ENCODE assay signal across 1 cellular context in the genomic region with DNA sequence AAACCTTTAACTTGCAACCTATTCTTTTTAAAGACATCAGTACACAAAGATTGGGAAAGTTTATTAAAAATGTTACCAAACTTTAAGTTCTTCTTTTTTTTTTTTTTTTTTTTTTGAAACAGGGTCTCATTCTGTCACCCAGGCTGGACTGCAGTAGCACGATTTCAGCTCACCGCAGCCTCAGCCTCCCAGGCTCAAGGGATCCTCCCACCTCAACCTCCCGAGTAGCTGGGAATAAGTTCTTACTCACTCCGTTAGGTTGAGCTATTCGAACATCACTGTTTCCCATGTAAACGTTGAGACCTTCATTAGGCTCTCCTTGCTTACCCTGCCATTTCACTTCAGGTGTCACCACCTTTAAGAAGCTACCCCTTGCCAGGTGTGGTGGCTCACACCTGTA.
TF ChIP-seq lines count a peak whose summit lies in the region.

No MANE protein-coding gene starts in this region.

TF ChIP-seq in HepG2, 621 proteins besides CTCF, POLR2A, EP300 and RAD21:
- TF ChIP-seq, protein P1, sequence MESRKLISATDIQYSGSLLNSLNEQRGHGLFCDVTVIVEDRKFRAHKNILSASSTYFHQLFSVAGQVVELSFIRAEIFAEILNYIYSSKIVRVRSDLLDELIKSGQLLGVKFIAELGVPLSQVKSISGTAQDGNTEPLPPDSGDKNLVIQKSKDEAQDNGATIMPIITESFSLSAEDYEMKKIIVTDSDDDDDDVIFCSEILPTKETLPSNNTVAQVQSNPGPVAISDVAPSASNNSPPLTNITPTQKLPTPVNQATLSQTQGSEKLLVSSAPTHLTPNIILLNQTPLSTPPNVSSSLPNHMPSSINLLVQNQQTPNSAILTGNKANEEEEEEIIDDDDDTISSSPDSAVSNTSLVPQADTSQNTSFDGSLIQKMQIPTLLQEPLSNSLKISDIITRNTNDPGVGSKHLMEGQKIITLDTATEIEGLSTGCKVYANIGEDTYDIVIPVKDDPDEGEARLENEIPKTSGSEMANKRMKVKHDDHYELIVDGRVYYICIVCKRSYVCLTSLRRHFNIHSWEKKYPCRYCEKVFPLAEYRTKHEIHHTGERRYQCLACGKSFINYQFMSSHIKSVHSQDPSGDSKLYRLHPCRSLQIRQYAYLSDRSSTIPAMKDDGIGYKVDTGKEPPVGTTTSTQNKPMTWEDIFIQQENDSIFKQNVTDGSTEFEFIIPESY (CRISPR knock-in tag; IDR thresholded peaks at IDR 0.05), result no peak
- TF ChIP-seq ZBTB25 (CRISPR knock-in tag; IDR thresholded peaks at IDR 0.05) (no peak), BHLHE40 (IDR thresholded peaks at IDR 0.05; ENCODE audit: low read length) (no peak), MBNL3 (CRISPR knock-in tag; conservative IDR thresholded peaks at IDR 0.05) (no peak), ZNF563 (CRISPR knock-in tag; IDR thresholded peaks at IDR 0.05) (no peak), ZNF644 (CRISPR knock-in tag; IDR thresholded peaks at IDR 0.05; ENCODE audit: low read depth) (no peak), ZNF501 (CRISPR knock-in tag; IDR thresholded peaks at IDR 0.05) (no peak), CBX5 (CRISPR knock-in tag; IDR thresholded peaks at IDR 0.05; ENCODE audit: borderline replicate concordance) (no peak), ZNF552 (CRISPR knock-in tag; IDR thresholded peaks at IDR 0.05; ENCODE audit: borderline replicate concordance) (no peak)
- TF ChIP-seq, protein P2, sequence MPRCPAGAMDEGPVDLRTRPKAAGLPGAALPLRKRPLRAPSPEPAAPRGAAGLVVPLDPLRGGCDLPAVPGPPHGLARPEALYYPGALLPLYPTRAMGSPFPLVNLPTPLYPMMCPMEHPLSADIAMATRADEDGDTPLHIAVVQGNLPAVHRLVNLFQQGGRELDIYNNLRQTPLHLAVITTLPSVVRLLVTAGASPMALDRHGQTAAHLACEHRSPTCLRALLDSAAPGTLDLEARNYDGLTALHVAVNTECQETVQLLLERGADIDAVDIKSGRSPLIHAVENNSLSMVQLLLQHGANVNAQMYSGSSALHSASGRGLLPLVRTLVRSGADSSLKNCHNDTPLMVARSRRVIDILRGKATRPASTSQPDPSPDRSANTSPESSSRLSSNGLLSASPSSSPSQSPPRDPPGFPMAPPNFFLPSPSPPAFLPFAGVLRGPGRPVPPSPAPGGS (CRISPR knock-in tag; IDR thresholded peaks at IDR 0.05), result no peak
- TF ChIP-seq, protein P3, sequence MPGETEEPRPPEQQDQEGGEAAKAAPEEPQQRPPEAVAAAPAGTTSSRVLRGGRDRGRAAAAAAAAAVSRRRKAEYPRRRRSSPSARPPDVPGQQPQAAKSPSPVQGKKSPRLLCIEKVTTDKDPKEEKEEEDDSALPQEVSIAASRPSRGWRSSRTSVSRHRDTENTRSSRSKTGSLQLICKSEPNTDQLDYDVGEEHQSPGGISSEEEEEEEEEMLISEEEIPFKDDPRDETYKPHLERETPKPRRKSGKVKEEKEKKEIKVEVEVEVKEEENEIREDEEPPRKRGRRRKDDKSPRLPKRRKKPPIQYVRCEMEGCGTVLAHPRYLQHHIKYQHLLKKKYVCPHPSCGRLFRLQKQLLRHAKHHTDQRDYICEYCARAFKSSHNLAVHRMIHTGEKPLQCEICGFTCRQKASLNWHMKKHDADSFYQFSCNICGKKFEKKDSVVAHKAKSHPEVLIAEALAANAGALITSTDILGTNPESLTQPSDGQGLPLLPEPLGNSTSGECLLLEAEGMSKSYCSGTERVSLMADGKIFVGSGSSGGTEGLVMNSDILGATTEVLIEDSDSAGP (CRISPR knock-in tag; IDR thresholded peaks at IDR 0.05; ENCODE audit: borderline replicate concordance), result no peak
- TF ChIP-seq, protein P4, sequence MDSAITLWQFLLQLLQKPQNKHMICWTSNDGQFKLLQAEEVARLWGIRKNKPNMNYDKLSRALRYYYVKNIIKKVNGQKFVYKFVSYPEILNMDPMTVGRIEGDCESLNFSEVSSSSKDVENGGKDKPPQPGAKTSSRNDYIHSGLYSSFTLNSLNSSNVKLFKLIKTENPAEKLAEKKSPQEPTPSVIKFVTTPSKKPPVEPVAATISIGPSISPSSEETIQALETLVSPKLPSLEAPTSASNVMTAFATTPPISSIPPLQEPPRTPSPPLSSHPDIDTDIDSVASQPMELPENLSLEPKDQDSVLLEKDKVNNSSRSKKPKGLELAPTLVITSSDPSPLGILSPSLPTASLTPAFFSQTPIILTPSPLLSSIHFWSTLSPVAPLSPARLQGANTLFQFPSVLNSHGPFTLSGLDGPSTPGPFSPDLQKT (CRISPR knock-in tag; IDR thresholded peaks at IDR 0.05; ENCODE audit: borderline replicate concordance), result no peak
